Comparison of ENCODE assay signal across 19 cellular contexts in genomic region chr17:50986989-50987660, GRCh38.
DNase-seq lines count a peak whose midpoint lies in the region; ATAC-seq and TF ChIP-seq lines count a peak whose summit lies in the region.
"Had no signal": no experiment of that assay in that cellular context is flagged by ENCODE, and none has a peak within 500 bp of the region (broad histone marks: within the 10 kb centered on the region; RNA-seq: fewer than 3 reads in every experiment).

No MANE protein-coding gene starts in this region.

- no peaks in the 10 kb centered on the region for H3K27me3 ChIP-seq in fibroblast of lung (ENCODE audit: control insufficient read depth, insufficient read depth, low read length)
- H3K27me3 ChIP-seq: ascending aorta, neutrophil, sigmoid colon, tibial nerve had no signal

- H3K4me2 ChIP-seq in fibroblast of lung (ENCODE audit: extremely low read depth, insufficient read depth, low read length) = no peak overlapping the region

- H3K36me3 ChIP-seq in fibroblast of lung (ENCODE audit: control insufficient read depth, insufficient read depth, low read length) = peaks cover 2% of the 10 kb centered on the region

- H3K4me3 Mint-ChIP-seq in activated T-cell treated with anti-CD3 and anti-CD28 coated beads, Interleukin-2, amount 50 U/mL, for 72 hours = peak overlapping the region in 1 of 2 donors; percentile 39
- H3K4me3 Mint-ChIP-seq: effector memory CD8-positive, alpha-beta T cell; mesothelial cell of epicardium had no signal

- H3K9me3 Mint-ChIP-seq in activated T-cell treated with anti-CD3 and anti-CD28 coated beads, Interleukin-2, amount 50 U/mL, for 72 hours = no peaks in the 10 kb centered on the region
- H3K9me3 Mint-ChIP-seq: effector memory CD8-positive, alpha-beta T cell; mesothelial cell of epicardium had no signal

- no peaks in the 10 kb centered on the region for H3K79me2 ChIP-seq in fibroblast of lung (ENCODE audit: control insufficient read depth, insufficient read depth, low read length)

- no peak overlapping the region for H3K4me3 ChIP-seq in fibroblast of lung (replicated peaks in 1 of 4; ENCODE audit: control extremely low read depth in 1 of 4, insufficient read depth in 1 of 4, low read depth in 3 of 4, low read length in 4 of 4)
- H3K4me3 ChIP-seq: ascending aorta, sigmoid colon, tibial nerve had no signal

- no peaks in the 10 kb centered on the region for H3K4me1 ChIP-seq in fibroblast of lung (ENCODE audit: control insufficient read depth, extremely low read depth, insufficient read depth, low read length)
- H3K4me1 ChIP-seq: ascending aorta, sigmoid colon, tibial nerve had no signal

- no peak for TF ChIP-seq CTCF in fibroblast of lung (conservative IDR thresholded peaks at IDR 0.05 in 1 of 2, IDR thresholded peaks at IDR 0.05 in 1 of 2; ENCODE audit: low read depth in 1 of 2, low read length in 2 of 2)

- H3K27ac ChIP-seq in fibroblast of lung (ENCODE audit: insufficient read depth, low read length) (no peak overlapping the region), temporal lobe (ENCODE audit: low read depth, low read length) (peak overlapping the region; percentile 33)
- H3K27ac ChIP-seq: ascending aorta, neutrophil, sigmoid colon, tibial nerve had no signal

- H3K9me3 ChIP-seq in fibroblast of lung (ENCODE audit: control insufficient read depth, insufficient read depth, low read depth, low read length) = no peaks in the 10 kb centered on the region
- H3K9me3 ChIP-seq: ascending aorta, neutrophil, sigmoid colon, tibial nerve had no signal

- no peak overlapping the region for H2AFZ ChIP-seq in fibroblast of lung (ENCODE audit: low read length)

- H3K27ac Mint-ChIP-seq in activated T-cell treated with anti-CD3 and anti-CD28 coated beads, Interleukin-2, amount 50 U/mL, for 72 hours = peak overlapping the region; percentile 64
- H3K27ac Mint-ChIP-seq: effector memory CD8-positive, alpha-beta T cell; mesothelial cell of epicardium had no signal

- peak; percentile 44 to 82 for ATAC-seq in activated T-cell treated with anti-CD3 and anti-CD28 coated beads, Interleukin-2, amount 50 U/mL, for 72 hours (replicated peaks in 1 of 2)
- ATAC-seq in SK-N-SH treated with all-trans-retinoic acid at 6 μM for 48 hours = peak; percentile 93
- ATAC-seq: effector memory CD8-positive, alpha-beta T cell had no signal

- no peaks in the 10 kb centered on the region for H4K20me1 ChIP-seq in fibroblast of lung (ENCODE audit: control insufficient read depth, extremely low read depth, insufficient read depth, low read length)

- peaks cover 9 to 14% of the 10 kb centered on the region in 2 donors for H3K36me3 Mint-ChIP-seq in activated T-cell treated with anti-CD3 and anti-CD28 coated beads, Interleukin-2, amount 50 U/mL, for 72 hours (ENCODE audit: insufficient read depth in 2 of 2)

- H3K9ac ChIP-seq in fibroblast of lung (ENCODE audit: insufficient read depth, low read length) = no peak overlapping the region

- no peaks in the 10 kb centered on the region for H3K27me3 Mint-ChIP-seq in activated T-cell treated with anti-CD3 and anti-CD28 coated beads, Interleukin-2, amount 50 U/mL, for 72 hours (ENCODE audit: low read depth)
- H3K27me3 Mint-ChIP-seq: effector memory CD8-positive, alpha-beta T cell had no signal

- H3K4me1 Mint-ChIP-seq in activated T-cell treated with anti-CD3 and anti-CD28 coated beads, Interleukin-2, amount 50 U/mL, for 72 hours (ENCODE audit: low read depth) = peaks cover 9% of the 10 kb centered on the region
- H3K4me1 Mint-ChIP-seq: mesothelial cell of epicardium had no signal

- DNase-seq in activated T-cell treated with anti-CD3 and anti-CD28 coated beads, Interleukin-2, amount 50 U/mL, for 72 hours = no peak
- DNase-seq in activated T-cell treated with anti-CD3 and anti-CD28 coated beads, Interleukin-2, amount 50 U/mL, for 48 hours = no peak
- DNase-seq in fibroblast of lung (ENCODE audit: low read depth in 2 of 2) = peak; percentile 67 to 73
- DNase-seq in COR-L47 (lab: John Stamatoyannopoulos, UW) = no peak
- DNase-seq in NCI-H128 (lab: John Stamatoyannopoulos, UW; ENCODE audit: unreplicated experiment) = no peak
- no peak for DNase-seq in activated CD4-positive, alpha-beta T cell treated with anti-CD3 and anti-CD28 coated beads, Interleukin-2, amount 50 U/mL, for 4 hours
- DNase-seq: activated CD4-positive, alpha-beta T cell treated with anti-CD3 and anti-CD28 coated beads, Interleukin-2, amount 50 U/mL, for 48 hours; activated effector memory CD4-positive, alpha-beta T cell treated with Interleukin-2 at 50 U/mL for 16 hours; effector memory CD8-positive, alpha-beta T cell; SHP77 treated with DMSO at 0.1 percent for 48 hours; sigmoid colon; stimulated activated CD4-positive, alpha-beta T cell treated with anti-CD3 and anti-CD28 coated beads, Interleukin-4, amount 100 ng/mL, for 24 hours; T-helper 9 cell had no signal

TF ChIP-seq in SK-N-SH treated with all-trans-retinoic acid at 6 μM for 48 hours, 23 proteins besides CTCF, POLR2A, EP300 and RAD21:
- TF ChIP-seq PATZ1 (CRISPR knock-in tag; IDR thresholded peaks at IDR 0.05; ENCODE audit: borderline replicate concordance) (no peak), CSRNP3 (CRISPR knock-in tag; IDR thresholded peaks at IDR 0.05) (no peak), ZFP3 (CRISPR knock-in tag; IDR thresholded peaks at IDR 0.05) (no peak), SNAI2 (CRISPR knock-in tag; IDR thresholded peaks at IDR 0.05) (no peak), CREB5 (CRISPR knock-in tag; IDR thresholded peaks at IDR 0.05; ENCODE audit: low read depth) (no peak)
TF ChIP-seq in SK-N-SH treated with all-trans-retinoic acid at 6 μM for 48 hours: peak in this region for 0.

Comparison
In these comparisons a context has a peak if more than half of its experiments do, and no peak if none do; other contexts are left out.
1. DNase-seq: peak in fibroblast of lung (2 of 2); none in activated T-cell treated with anti-CD3 and anti-CD28 coated beads, Interleukin-2, amount 50 U/mL, for 72 hours (0 of 2), activated T-cell treated with anti-CD3 and anti-CD28 coated beads, Interleukin-2, amount 50 U/mL, for 48 hours (0 of 2), COR-L47 (single experiment), NCI-H128 (single experiment) and activated CD4-positive, alpha-beta T cell treated with anti-CD3 and anti-CD28 coated beads, Interleukin-2, amount 50 U/mL, for 4 hours (0 of 2).